ENCODE assay signal across 1 cellular context in the genomic region with DNA sequence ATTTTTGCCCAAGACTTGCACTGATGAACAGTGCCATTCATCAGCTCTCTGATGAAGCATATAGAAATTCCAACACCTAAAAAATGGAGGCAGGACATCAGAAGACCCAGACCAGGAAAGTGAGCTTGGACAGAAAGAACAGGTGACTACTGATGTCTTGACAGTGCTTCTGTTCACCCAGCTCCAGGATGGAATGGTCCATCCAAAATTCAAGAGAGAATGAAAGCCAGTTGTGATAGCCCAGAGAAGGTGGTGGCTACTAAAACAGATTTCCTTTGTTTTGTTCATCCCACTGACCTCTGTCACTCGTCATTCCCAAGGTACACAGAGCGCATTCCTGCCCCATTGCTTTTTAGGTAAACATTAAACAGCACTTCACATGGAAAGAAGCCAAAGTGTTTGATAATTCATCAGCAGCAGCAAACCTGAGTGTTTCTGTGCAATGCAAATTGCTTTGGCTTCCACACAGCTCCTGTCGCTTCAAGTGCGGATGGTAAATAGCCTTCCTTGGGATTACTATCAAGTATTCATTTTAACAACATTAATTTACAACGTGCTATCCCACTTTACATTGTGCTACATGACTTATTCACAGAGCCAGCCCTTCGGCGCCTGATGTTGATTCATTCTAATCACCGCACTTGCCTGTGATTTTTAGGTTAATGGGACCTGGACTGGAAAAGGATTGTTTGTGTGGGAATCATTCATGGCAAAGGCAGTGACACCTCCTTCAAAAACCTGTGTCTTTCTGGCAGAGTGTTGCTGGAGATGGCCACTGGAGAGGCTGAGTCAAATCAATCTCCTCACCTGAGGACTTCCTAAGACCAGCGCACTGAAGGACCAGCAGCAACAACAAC.
TF ChIP-seq lines count a peak whose summit lies in the region.

No MANE protein-coding gene starts in this region.

TF ChIP-seq in HepG2, 621 proteins besides CTCF, POLR2A, EP300 and RAD21 (continued from another document and continues in another):
- TF ChIP-seq, protein P1, sequence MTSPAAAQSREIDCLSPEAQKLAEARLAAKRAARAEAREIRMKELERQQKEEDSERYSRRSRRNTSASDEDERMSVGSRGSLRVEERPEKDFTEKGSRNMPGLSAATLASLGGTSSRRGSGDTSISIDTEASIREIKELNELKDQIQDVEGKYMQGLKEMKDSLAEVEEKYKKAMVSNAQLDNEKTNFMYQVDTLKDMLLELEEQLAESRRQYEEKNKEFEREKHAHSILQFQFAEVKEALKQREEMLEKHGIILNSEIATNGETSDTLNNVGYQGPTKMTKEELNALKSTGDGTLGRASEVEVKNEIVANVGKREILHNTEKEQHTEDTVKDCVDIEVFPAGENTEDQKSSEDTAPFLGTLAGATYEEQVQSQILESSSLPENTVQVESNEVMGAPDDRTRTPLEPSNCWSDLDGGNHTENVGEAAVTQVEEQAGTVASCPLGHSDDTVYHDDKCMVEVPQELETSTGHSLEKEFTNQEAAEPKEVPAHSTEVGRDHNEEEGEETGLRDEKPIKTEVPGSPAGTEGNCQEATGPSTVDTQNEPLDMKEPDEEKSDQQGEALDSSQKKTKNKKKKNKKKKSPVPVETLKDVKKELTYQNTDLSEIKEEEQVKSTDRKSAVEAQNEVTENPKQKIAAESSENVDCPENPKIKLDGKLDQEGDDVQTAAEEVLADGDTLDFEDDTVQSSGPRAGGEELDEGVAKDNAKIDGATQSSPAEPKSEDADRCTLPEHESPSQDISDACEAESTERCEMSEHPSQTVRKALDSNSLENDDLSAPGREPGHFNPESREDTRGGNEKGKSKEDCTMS (CRISPR knock-in tag; conservative IDR thresholded peaks at IDR 0.05), result 0 out of 2 replicates have a peak, but pooled peaks have one; percentile 40
- TF ChIP-seq ZNF569 (CRISPR knock-in tag; IDR thresholded peaks at IDR 0.05; ENCODE audit: borderline replicate concordance) (no peak; the same call in 1 of the 2 replicates), NFE2 (CRISPR knock-in tag; IDR thresholded peaks at IDR 0.05) (no peak), ZNF75D (CRISPR knock-in tag; IDR thresholded peaks at IDR 0.05; ENCODE audit: borderline replicate concordance) (no peak), ARHGAP35 (CRISPR knock-in tag; IDR thresholded peaks at IDR 0.05; ENCODE audit: borderline replicate concordance) (no peak), ZMAT3 (CRISPR knock-in tag; conservative IDR thresholded peaks at IDR 0.05) (no peak), KDM5B (CRISPR knock-in tag; IDR thresholded peaks at IDR 0.05; ENCODE audit: borderline replicate concordance) (no peak), SP5 (CRISPR knock-in tag; IDR thresholded peaks at IDR 0.05; ENCODE audit: borderline replicate concordance, low read depth) (peak; percentile 78)
- TF ChIP-seq, protein P2, sequence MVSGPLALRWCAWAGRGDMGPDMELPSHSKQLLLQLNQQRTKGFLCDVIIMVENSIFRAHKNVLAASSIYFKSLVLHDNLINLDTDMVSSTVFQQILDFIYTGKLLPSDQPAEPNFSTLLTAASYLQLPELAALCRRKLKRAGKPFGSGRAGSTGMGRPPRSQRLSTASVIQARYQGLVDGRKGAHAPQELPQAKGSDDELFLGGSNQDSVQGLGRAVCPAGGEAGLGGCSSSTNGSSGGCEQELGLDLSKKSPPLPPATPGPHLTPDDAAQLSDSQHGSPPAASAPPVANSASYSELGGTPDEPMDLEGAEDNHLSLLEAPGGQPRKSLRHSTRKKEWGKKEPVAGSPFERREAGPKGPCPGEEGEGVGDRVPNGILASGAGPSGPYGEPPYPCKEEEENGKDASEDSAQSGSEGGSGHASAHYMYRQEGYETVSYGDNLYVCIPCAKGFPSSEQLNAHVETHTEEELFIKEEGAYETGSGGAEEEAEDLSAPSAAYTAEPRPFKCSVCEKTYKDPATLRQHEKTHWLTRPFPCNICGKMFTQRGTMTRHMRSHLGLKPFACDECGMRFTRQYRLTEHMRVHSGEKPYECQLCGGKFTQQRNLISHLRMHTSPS (CRISPR knock-in tag; IDR thresholded peaks at IDR 0.05; ENCODE audit: low read depth), result no peak
- TF ChIP-seq, protein P3, sequence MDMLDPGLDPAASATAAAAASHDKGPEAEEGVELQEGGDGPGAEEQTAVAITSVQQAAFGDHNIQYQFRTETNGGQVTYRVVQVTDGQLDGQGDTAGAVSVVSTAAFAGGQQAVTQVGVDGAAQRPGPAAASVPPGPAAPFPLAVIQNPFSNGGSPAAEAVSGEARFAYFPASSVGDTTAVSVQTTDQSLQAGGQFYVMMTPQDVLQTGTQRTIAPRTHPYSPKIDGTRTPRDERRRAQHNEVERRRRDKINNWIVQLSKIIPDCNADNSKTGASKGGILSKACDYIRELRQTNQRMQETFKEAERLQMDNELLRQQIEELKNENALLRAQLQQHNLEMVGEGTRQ (IDR thresholded peaks at IDR 0.05; ENCODE audit: low read depth, low read length), result no peak
- TF ChIP-seq, protein P3 (CRISPR knock-in tag; IDR thresholded peaks at IDR 0.05; ENCODE audit: borderline replicate concordance), result 0 out of 2 replicates have a peak, but pooled peaks have one; percentile 20
- TF ChIP-seq, protein P4, sequence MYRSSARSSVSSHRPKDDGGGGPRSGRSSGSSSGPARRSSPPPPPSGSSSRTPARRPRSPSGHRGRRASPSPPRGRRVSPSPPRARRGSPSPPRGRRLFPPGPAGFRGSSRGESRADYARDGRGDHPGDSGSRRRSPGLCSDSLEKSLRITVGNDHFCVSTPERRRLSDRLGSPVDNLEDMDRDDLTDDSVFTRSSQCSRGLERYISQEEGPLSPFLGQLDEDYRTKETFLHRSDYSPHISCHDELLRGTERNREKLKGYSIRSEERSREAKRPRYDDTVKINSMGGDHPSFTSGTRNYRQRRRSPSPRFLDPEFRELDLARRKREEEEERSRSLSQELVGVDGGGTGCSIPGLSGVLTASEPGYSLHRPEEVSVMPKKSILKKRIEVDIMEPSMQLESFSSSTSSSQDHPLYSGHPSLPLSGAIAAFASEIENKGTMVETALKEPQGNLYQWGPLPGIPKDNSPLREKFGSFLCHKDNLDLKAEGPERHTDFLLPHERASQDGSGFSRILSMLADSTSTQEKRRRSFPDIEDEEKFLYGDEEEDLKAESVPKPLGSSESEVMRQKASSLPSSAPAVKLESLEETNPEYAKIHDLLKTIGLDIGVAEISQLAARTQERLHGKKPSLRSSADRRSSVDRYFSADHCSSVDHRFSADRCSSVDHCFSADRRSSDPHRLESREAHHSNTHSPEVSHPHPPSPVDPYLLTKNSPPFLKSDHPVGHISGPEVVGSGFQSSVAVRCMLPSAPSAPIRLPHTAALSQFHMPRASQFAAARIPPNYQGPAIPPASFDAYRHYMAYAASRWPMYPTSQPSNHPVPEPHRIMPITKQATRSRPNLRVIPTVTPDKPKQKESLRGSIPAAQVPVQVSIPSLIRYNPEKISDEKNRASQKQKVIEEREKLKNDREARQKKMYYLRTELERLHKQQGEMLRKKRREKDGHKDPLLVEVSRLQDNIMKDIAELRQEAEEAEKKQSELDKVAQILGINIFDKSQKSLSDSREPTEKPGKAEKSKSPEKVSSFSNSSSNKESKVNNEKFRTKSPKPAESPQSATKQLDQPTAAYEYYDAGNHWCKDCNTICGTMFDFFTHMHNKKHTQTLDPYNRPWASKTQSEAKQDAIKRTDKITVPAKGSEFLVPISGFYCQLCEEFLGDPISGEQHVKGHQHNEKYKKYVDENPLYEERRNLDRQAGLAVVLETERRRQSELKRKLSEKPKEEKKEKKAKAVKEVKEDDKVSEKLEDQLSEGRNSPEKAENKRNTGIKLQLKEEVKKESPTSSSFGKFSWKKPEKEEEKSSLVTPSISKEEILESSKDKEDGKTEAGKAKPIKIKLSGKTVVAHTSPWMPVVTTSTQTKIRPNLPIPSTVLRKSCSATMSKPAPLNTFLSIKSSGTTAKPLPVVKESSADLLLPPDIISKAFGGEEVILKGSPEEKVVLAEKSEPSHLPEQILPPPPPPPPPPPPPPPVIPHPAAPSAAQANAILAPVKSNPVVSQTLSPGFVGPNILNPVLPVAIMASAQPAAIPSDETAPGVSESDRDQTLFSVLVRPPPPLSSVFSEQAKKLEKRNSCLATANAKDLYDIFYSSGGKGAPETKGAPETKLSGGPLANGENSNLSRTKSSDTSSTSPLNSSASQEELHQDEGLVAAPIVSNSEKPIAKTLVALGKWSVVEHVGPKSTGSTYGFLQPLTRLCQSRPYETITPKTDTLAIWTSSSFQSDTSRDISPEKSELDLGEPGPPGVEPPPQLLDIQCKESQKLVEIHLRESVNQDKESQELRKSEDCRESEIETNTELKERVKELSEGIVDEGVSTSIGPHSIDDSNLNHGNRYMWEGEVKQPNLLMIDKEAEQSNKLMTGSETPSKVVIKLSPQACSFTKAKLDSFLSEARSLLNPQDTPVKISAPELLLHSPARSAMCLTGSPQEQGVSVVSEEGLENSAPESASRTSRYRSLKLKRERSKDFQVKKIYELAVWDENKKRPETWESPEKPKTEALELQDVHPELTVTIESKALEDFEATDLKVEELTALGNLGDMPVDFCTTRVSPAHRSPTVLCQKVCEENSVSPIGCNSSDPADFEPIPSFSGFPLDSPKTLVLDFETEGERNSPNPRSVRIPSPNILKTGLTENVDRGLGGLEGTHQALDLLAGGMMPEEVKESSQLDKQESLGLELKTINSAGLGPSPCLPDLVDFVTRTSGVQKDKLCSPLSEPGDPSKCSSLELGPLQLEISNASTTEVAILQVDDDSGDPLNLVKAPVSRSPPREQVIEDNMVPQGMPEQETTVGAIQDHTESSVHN (CRISPR knock-in tag; IDR thresholded peaks at IDR 0.05), result no peak
- TF ChIP-seq, protein P5, sequence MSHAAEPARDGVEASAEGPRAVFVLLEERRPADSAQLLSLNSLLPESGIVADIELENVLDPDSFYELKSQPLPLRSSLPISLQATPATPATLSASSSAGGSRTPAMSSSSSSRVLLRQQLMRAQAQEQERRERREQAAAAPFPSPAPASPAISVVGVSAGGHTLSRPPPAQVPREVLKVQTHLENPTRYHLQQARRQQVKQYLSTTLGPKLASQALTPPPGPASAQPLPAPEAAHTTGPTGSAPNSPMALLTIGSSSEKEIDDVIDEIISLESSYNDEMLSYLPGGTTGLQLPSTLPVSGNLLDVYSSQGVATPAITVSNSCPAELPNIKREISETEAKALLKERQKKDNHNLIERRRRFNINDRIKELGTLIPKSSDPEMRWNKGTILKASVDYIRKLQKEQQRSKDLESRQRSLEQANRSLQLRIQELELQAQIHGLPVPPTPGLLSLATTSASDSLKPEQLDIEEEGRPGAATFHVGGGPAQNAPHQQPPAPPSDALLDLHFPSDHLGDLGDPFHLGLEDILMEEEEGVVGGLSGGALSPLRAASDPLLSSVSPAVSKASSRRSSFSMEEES (CRISPR knock-in tag; IDR thresholded peaks at IDR 0.05), result peak; percentile 64; the same call in 1 of the 2 replicates
- TF ChIP-seq, protein P6, sequence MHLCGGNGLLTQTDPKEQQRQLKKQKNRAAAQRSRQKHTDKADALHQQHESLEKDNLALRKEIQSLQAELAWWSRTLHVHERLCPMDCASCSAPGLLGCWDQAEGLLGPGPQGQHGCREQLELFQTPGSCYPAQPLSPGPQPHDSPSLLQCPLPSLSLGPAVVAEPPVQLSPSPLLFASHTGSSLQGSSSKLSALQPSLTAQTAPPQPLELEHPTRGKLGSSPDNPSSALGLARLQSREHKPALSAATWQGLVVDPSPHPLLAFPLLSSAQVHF (CRISPR knock-in tag; IDR thresholded peaks at IDR 0.05), result no peak
- TF ChIP-seq, protein P7, sequence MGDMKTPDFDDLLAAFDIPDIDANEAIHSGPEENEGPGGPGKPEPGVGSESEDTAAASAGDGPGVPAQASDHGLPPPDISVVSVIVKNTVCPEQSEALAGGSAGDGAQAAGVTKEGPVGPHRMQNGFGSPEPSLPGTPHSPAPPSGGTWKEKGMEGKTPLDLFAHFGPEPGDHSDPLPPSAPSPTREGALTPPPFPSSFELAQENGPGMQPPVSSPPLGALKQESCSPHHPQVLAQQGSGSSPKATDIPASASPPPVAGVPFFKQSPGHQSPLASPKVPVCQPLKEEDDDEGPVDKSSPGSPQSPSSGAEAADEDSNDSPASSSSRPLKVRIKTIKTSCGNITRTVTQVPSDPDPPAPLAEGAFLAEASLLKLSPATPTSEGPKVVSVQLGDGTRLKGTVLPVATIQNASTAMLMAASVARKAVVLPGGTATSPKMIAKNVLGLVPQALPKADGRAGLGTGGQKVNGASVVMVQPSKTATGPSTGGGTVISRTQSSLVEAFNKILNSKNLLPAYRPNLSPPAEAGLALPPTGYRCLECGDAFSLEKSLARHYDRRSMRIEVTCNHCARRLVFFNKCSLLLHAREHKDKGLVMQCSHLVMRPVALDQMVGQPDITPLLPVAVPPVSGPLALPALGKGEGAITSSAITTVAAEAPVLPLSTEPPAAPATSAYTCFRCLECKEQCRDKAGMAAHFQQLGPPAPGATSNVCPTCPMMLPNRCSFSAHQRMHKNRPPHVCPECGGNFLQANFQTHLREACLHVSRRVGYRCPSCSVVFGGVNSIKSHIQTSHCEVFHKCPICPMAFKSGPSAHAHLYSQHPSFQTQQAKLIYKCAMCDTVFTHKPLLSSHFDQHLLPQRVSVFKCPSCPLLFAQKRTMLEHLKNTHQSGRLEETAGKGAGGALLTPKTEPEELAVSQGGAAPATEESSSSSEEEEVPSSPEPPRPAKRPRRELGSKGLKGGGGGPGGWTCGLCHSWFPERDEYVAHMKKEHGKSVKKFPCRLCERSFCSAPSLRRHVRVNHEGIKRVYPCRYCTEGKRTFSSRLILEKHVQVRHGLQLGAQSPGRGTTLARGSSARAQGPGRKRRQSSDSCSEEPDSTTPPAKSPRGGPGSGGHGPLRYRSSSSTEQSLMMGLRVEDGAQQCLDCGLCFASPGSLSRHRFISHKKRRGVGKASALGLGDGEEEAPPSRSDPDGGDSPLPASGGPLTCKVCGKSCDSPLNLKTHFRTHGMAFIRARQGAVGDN (CRISPR knock-in tag; IDR thresholded peaks at IDR 0.05), result no peak
- TF ChIP-seq, protein P8, sequence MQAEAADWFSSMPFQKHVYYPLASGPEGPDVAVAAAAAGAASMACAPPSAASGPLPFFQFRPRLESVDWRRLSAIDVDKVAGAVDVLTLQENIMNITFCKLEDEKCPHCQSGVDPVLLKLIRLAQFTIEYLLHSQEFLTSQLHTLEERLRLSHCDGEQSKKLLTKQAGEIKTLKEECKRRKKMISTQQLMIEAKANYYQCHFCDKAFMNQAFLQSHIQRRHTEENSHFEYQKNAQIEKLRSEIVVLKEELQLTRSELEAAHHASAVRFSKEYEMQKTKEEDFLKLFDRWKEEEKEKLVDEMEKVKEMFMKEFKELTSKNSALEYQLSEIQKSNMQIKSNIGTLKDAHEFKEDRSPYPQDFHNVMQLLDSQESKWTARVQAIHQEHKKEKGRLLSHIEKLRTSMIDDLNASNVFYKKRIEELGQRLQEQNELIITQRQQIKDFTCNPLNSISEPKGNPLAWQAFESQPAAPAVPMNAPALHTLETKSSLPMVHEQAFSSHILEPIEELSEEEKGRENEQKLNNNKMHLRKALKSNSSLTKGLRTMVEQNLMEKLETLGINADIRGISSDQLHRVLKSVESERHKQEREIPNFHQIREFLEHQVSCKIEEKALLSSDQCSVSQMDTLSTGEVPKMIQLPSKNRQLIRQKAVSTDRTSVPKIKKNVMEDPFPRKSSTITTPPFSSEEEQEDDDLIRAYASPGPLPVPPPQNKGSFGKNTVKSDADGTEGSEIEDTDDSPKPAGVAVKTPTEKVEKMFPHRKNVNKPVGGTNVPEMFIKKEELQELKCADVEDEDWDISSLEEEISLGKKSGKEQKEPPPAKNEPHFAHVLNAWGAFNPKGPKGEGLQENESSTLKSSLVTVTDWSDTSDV (CRISPR knock-in tag; IDR thresholded peaks at IDR 0.05), result no peak
